ENCODE assay signal across 1 cellular context in genomic region chr1:25569599-25570458, GRCh38.
TF ChIP-seq lines count a peak whose summit lies in the region.

No MANE protein-coding gene starts in this region.

TF ChIP-seq in SK-N-SH, 30 proteins besides CTCF, POLR2A, EP300 and RAD21 (continued from another document):
- TF ChIP-seq USF2 (IDR thresholded peaks at IDR 0.05; ENCODE audit: borderline replicate concordance, low read depth, low read length) = no peak
- no peak for TF ChIP-seq REST (IDR thresholded peaks at IDR 0.05; ENCODE audit: low read depth, low read length)
- TF ChIP-seq YY1 (IDR thresholded peaks at IDR 0.05; ENCODE audit: low read depth) = no peak
- TF ChIP-seq EZH2phosphoT487 (IDR thresholded peaks at IDR 0.05; ENCODE audit: borderline replicate concordance, low read depth) = no peak
- no peak for TF ChIP-seq FOXM1 (IDR thresholded peaks at IDR 0.05; ENCODE audit: low read depth)
- TF ChIP-seq MEF2A (IDR thresholded peaks at IDR 0.05; ENCODE audit: borderline replicate concordance, low read depth) = no peak
- no peak for TF ChIP-seq TEAD4 (IDR thresholded peaks at IDR 0.05; ENCODE audit: borderline replicate concordance, insufficient read depth)
- TF ChIP-seq MXI1 (IDR thresholded peaks at IDR 0.05; ENCODE audit: low read depth, low read length) = no peak
- TF ChIP-seq GABPA (IDR thresholded peaks at IDR 0.05; ENCODE audit: low read depth) = no peak
- TF ChIP-seq GATA2 (CRISPR knock-in tag; IDR thresholded peaks at IDR 0.05) = no peak
- no peak for TF ChIP-seq IRF3 (IDR thresholded peaks at IDR 0.05; ENCODE audit: low read depth, low read length)
- no peak for TF ChIP-seq FOSL2 (IDR thresholded peaks at IDR 0.05; ENCODE audit: borderline replicate concordance, low read depth)
- no peak for TF ChIP-seq TCF12 (IDR thresholded peaks at IDR 0.05)
- no peak for TF ChIP-seq SMC3 (IDR thresholded peaks at IDR 0.05; ENCODE audit: low read depth, low read length)
- no peak for TF ChIP-seq NFIC (IDR thresholded peaks at IDR 0.05; ENCODE audit: borderline replicate concordance)
